In genomic region chr4:74104145-74104544, GRCh38 we compare ENCODE assay signal across 30 cellular contexts. TPM values are rescaled to one million over a fixed set of nuclear protein-coding genes. Genes with fewer than 3 reads are reported as not detected.
DNase-seq lines count a peak whose midpoint lies in the region; ATAC-seq, FAIRE-seq and TF ChIP-seq lines count a peak whose summit lies in the region.
"Had no signal": no experiment of that assay in that cellular context is flagged by ENCODE, and none has a peak within 500 bp of the region (broad histone marks: within the 10 kb centered on the region; RNA-seq: fewer than 3 reads in every experiment).

No MANE protein-coding gene starts in this region.

- no peaks in the 10 kb centered on the region for H3K9me2 ChIP-seq in hepatocyte (replicated peaks; ENCODE audit: insufficient read depth)
- H3K9me2 ChIP-seq in MM.1S (replicated peaks; ENCODE audit: insufficient read depth, low read length), result no peaks in the 10 kb centered on the region

- H3K27me3 ChIP-seq in hepatocyte, result no peaks in the 10 kb centered on the region
- no peaks in the 10 kb centered on the region for H3K27me3 ChIP-seq in pancreas
- H3K27me3 ChIP-seq in MM.1S (replicated peaks; ENCODE audit: insufficient read depth, low read length), result no peaks in the 10 kb centered on the region
- H3K27me3 ChIP-seq: BLaER1, foreskin keratinocyte, thyroid gland had no signal

- TF ChIP-seq CTCF in Calu3 (IDR thresholded peaks at IDR 0.05; ENCODE audit: unreplicated experiment) (no peak), hepatocyte (IDR thresholded peaks at IDR 0.05; ENCODE audit: poor library complexity) (no peak), pancreas (IDR thresholded peaks at IDR 0.05) (no peak), MM.1S (IDR thresholded peaks at IDR 0.05; ENCODE audit: low read length) (no peak)

- ATAC-seq in pancreas (peak; percentile 61 to 80 (median 66)), HG02885 (IDR thresholded peaks at IDR 0.05; ENCODE audit: poor library complexity, unreplicated experiment) (no peak), HG03521 (IDR thresholded peaks at IDR 0.05; ENCODE audit: unreplicated experiment) (no peak)
- ATAC-seq: effector memory CD8-positive, alpha-beta T cell; foreskin keratinocyte; Panc1 had no signal

- FAIRE-seq in pancreas (lab: Jason Lieb, UNC), result no peak

- H3K9ac ChIP-seq in MM.1S (ENCODE audit: low read length), result no peak overlapping the region
- H3K9ac ChIP-seq: BLaER1, KMS-11, parathyroid adenoma had no signal

- intact Hi-C loops in Calu3 (cut with micrococcal nuclease; ENCODE audit: unreplicated experiment) (no loop called here), pancreas (cut with DNase I) (no loop called here)

- no peaks in the 10 kb centered on the region for H3K9me3 Mint-ChIP-seq in Calu3 (ENCODE audit: low read depth, unreplicated experiment)
- H3K9me3 Mint-ChIP-seq: activated CD4-positive, alpha-beta memory T cell treated with anti-CD3 and anti-CD28 coated beads, Interleukin-2, amount 10 ng/mL, durations not matched to agents 7 days and 5 days; activated naive CD4-positive, alpha-beta T cell treated with anti-CD3 and anti-CD28 coated beads, Interleukin-2, amount 10 ng/mL, durations not matched to agents 7 days and 5 days; effector memory CD8-positive, alpha-beta T cell; HFFc6; neural crest cell; T-helper 2 cell treated with Interferon-gamma antibody and Interleukin-4, amounts not matched to agents 5 μg/mL and 100 μg/mL, for 36 hours had no signal

- H3K4me1 ChIP-seq in hepatocyte (ENCODE audit: insufficient read depth) (peaks cover 38% of the 10 kb centered on the region), pancreas (peaks cover 6 to 76% (median 38%) of the 10 kb centered on the region in 3 donors), MM.1S (ENCODE audit: low read length) (no peaks in the 10 kb centered on the region)
- H3K4me1 ChIP-seq: BLaER1, parathyroid adenoma had no signal

- H3K9me3 ChIP-seq in hepatocyte (ENCODE audit: low read depth), result no peaks in the 10 kb centered on the region
- H3K9me3 ChIP-seq in pancreas, result no peaks in the 10 kb centered on the region
- no peaks in the 10 kb centered on the region for H3K9me3 ChIP-seq in MM.1S (replicated peaks; ENCODE audit: insufficient read depth, low read length)
- H3K9me3 ChIP-seq: thyroid gland had no signal

- H3K4me1 Mint-ChIP-seq in Calu3 (ENCODE audit: low read depth, unreplicated experiment), result peaks cover 40% of the 10 kb centered on the region

- peak overlapping the region; percentile 52 for H3K27ac Mint-ChIP-seq in Calu3 (ENCODE audit: unreplicated experiment)
- H3K27ac Mint-ChIP-seq: activated CD4-positive, alpha-beta memory T cell treated with anti-CD3 and anti-CD28 coated beads, Interleukin-2, amount 10 ng/mL, durations not matched to agents 7 days and 5 days; activated naive CD4-positive, alpha-beta T cell treated with anti-CD3 and anti-CD28 coated beads, Interleukin-2, amount 10 ng/mL, durations not matched to agents 7 days and 5 days; effector memory CD8-positive, alpha-beta T cell; HFFc6; T-helper 2 cell treated with Interferon-gamma antibody and Interleukin-4, amounts not matched to agents 5 μg/mL and 100 μg/mL, for 36 hours had no signal

- DNase-seq in Calu3 (no peak), astrocyte of the hippocampus (ENCODE audit: low read depth, low spot score) (peak; percentile 33), hepatocyte (ENCODE audit: low spot score) (peak; percentile 31), pancreas (peak in 4 of 6 donors; percentile 52 to 83 (median 80)), MM.1S (no peak), mesenteric fat pad (ENCODE audit: low spot score) (no peak)
- DNase-seq: activated CD4-positive, alpha-beta memory T cell treated with anti-CD3 and anti-CD28 coated beads, Interleukin-2, amount 10 ng/mL, durations not matched to agents 7 days and 5 days; activated CD8-positive, alpha-beta memory T cell treated with anti-CD3 and anti-CD28 coated beads, Interleukin-2, amount 50 U/mL, for 4 hours; activated naive CD4-positive, alpha-beta T cell treated with anti-CD3 and anti-CD28 coated beads, Interleukin-2, amount 10 ng/mL, durations not matched to agents 7 days and 5 days; amygdala; effector memory CD8-positive, alpha-beta T cell; erythroblast; foreskin keratinocyte; GOT3; HFFc6; NCI-H1417 treated with DMSO at 0.1 percent for 48 hours; NCI-H2081; NCI-H345; SHP77 treated with DMSO at 0.1 percent for 48 hours; stimulated activated CD4-positive, alpha-beta T cell treated with anti-CD3 and anti-CD28 coated beads, Interleukin-2, amount 100 ng/mL, for 48 hours; thyroid gland had no signal

- BruUV-seq in Calu3 (replicated peaks; lab: Mats Ljungman, UMichigan), result no TSS peak

- peak overlapping the region; percentile 81 for H3K27ac ChIP-seq in hepatocyte
- H3K27ac ChIP-seq in pancreas, result peak overlapping the region in 3 of 4 donors; percentile 41 to 69 (median 62)
- H3K27ac ChIP-seq in MM.1S (ENCODE audit: low read length), result no peak overlapping the region
- H3K27ac ChIP-seq: BLaER1, coronary artery, foreskin keratinocyte, KMS-11, parathyroid adenoma, thyroid gland had no signal

- CTCF ChIA-PET in Calu3 (lab: Charles Lee), result no interaction called here

- WGBS in hepatocyte (ENCODE audit: low lambda C conversion rate, missing lambda C conversion rate), result 54% methylated on average over 4 of the region's 4 CpGs
- WGBS in pancreas, 2 donors, result 14 to 17% methylated on average over 4 of the region's 4 CpGs

- H3K4me3 ChIP-seq in hepatocyte (no peak overlapping the region), pancreas (no peak overlapping the region), MM.1S (ENCODE audit: low read length) (no peak overlapping the region)
- H3K4me3 ChIP-seq: BLaER1, coronary artery, thyroid gland had no signal

- no peaks in the 10 kb centered on the region for H3K36me3 ChIP-seq in hepatocyte (replicated peaks; ENCODE audit: insufficient read depth, low read depth)
- no peaks in the 10 kb centered on the region for H3K36me3 ChIP-seq in pancreas
- no peaks in the 10 kb centered on the region for H3K36me3 ChIP-seq in MM.1S (replicated peaks; ENCODE audit: insufficient read depth, low read length)
- H3K36me3 ChIP-seq: BLaER1, thyroid gland had no signal

- H3K4me2 ChIP-seq in hepatocyte (peak overlapping the region; percentile 1), MM.1S (ENCODE audit: low read depth, low read length) (no peak overlapping the region)
- H3K4me2 ChIP-seq: BLaER1, KMS-11 had no signal

- H3K79me2 ChIP-seq in hepatocyte, result no peaks in the 10 kb centered on the region
- H3K79me2 ChIP-seq in MM.1S (ENCODE audit: low read length), result no peaks in the 10 kb centered on the region
- H3K79me2 ChIP-seq: parathyroid adenoma had no signal

- H2AFZ ChIP-seq in hepatocyte (no peak overlapping the region), MM.1S (ENCODE audit: low read length) (no peak overlapping the region)
- H2AFZ ChIP-seq: parathyroid adenoma had no signal

- H3K27me3 Mint-ChIP-seq in Calu3 (ENCODE audit: unreplicated experiment), result no peaks in the 10 kb centered on the region

- peaks cover 12% of the 10 kb centered on the region for H3K36me3 Mint-ChIP-seq in Calu3 (ENCODE audit: insufficient read depth, unreplicated experiment)
- H3K36me3 Mint-ChIP-seq: activated naive CD4-positive, alpha-beta T cell treated with anti-CD3 and anti-CD28 coated beads, Interleukin-2, amount 10 ng/mL, durations not matched to agents 7 days and 5 days had no signal

- no peak overlapping the region for H3K4me3 Mint-ChIP-seq in Calu3 (ENCODE audit: low read depth, unreplicated experiment)
- H3K4me3 Mint-ChIP-seq: activated CD4-positive, alpha-beta memory T cell treated with anti-CD3 and anti-CD28 coated beads, Interleukin-2, amount 10 ng/mL, durations not matched to agents 7 days and 5 days; activated naive CD4-positive, alpha-beta T cell treated with anti-CD3 and anti-CD28 coated beads, Interleukin-2, amount 10 ng/mL, durations not matched to agents 7 days and 5 days; effector memory CD8-positive, alpha-beta T cell; HFFc6; neural crest cell; T-helper 2 cell treated with Interferon-gamma antibody and Interleukin-4, amounts not matched to agents 5 μg/mL and 100 μg/mL, for 36 hours had no signal

- H4K20me1 ChIP-seq in hepatocyte (ENCODE audit: insufficient read depth, poor library complexity, severe bottlenecking) (no peaks in the 10 kb centered on the region), MM.1S (ENCODE audit: insufficient read depth, low read length) (no peaks in the 10 kb centered on the region)
- H4K20me1 ChIP-seq: BLaER1 had no signal

- H3F3A ChIP-seq in MM.1S (ENCODE audit: insufficient read depth, low read length), result no peaks in the 10 kb centered on the region

RNA-seq across cellular contexts. Expression of gene CXCL2, which starts 5.2 kb away (rescaled TPM):
- total RNA-seq in Calu3 (2022) (110 and 189 TPM in 2 replicates), hepatocyte (105 and 137 TPM in 2 replicates), pancreas (10 to 100 TPM; 15.0 to 99.7 (median 44.1) TPM), mesenteric fat pad (145 TPM)
- polyA plus RNA-seq in hepatocyte (284 and 334 TPM in 2 replicates), pancreas (100 to 1,000 TPM; 130 to 149 TPM)
- total RNA-seq: activated CD4-positive, alpha-beta memory T cell treated with anti-CD3 and anti-CD28 coated beads, Interleukin-2, amount 10 ng/mL, durations not matched to agents 7 days and 5 days had no signal

RNA-seq across cellular contexts. Expression of gene MTHFD2L, which starts 53.8 kb away (rescaled TPM):
- total RNA-seq in Calu3 (2022), result 21.8 and 24.1 TPM in 2 replicates
- total RNA-seq in hepatocyte, result 29.4 and 32.0 TPM in 2 replicates
- 20.0 and 26.3 TPM in 2 replicates for polyA plus RNA-seq in hepatocyte
- 1 to 10 TPM; 4.9 to 8.0 (median 6.5) TPM for total RNA-seq in pancreas
- 10 to 100 TPM in 1 of 2 donors, 1 to 10 TPM in 1; 6.8 to 11.4 TPM for polyA plus RNA-seq in pancreas
- total RNA-seq in mesenteric fat pad, result 8.4 TPM

Comparison
In these comparisons a context has a peak if more than half of its experiments do, and no peak if none do; other contexts are left out.
1. DNase-seq: peak in astrocyte of the hippocampus (single experiment), hepatocyte (single experiment) and pancreas (4 of 6); none in Calu3 (single experiment), MM.1S (single experiment) and mesenteric fat pad (single experiment).
2. ATAC-seq: peak in pancreas (4 of 4); none in HG02885 (single experiment) and HG03521 (single experiment).